13 cellular contexts compared by ENCODE assay signal in genomic region chr13:30375436-30375835, GRCh38. TPM values are rescaled to one million over a fixed set of nuclear protein-coding genes. Genes with fewer than 3 reads are reported as not detected.
DNase-seq lines count a peak whose midpoint lies in the region; ATAC-seq lines count a peak whose summit lies in the region.
"Had no signal": no experiment of that assay in that cellular context is flagged by ENCODE, and none has a peak within 500 bp of the region (broad histone marks: within the 10 kb centered on the region; RNA-seq: fewer than 3 reads in every experiment).

No MANE protein-coding gene starts in this region.

- no peak for ATAC-seq in GM19397 (IDR thresholded peaks at IDR 0.05; ENCODE audit: unreplicated experiment)

- intact Hi-C loops in activated T-helper 1 cell treated with anti-CD3 and anti-CD28 coated beads, Interleukin-12 subunit alpha, Interleukin-12 subunit beta, Interleukin-2, Interleukin-4 antibody, amounts not matched to agents 30 ng/mL and 10 ng/mL and 1 ng/mL, durations not matched to agents 14 hours and 24 hours and 36 hours (cut with micrococcal nuclease), result loop anchor here (1.0 to 10.0 kb wide), 6 partner anchors 199 to 781 kb away; partner anchors contain the start of gene SLC7A1

- peak overlapping the region; percentile 35 for H3K27ac Mint-ChIP-seq in activated T-cell treated with anti-CD3 and anti-CD28 coated beads, Interleukin-2, amount 50 U/mL, for 24 hours
- H3K27ac Mint-ChIP-seq in activated T-helper 1 cell treated with anti-CD3 and anti-CD28 coated beads, Interleukin-12 subunit alpha, Interleukin-12 subunit beta, Interleukin-2, Interleukin-4 antibody, amounts not matched to agents 30 ng/mL and 10 ng/mL and 1 ng/mL, durations not matched to agents 14 hours and 24 hours and 36 hours, result peak overlapping the region; percentile 97

- no peak for DNase-seq in activated T-cell treated with anti-CD3 and anti-CD28 coated beads, Interleukin-2, amount 50 U/mL, for 24 hours
- DNase-seq in activated T-cell treated with anti-CD3 and anti-CD28 coated beads, Interleukin-2, amount 50 U/mL, for 1 hour, result no peak
- DNase-seq in NCI-H1105 (lab: John Stamatoyannopoulos, UW), result peak; percentile 28
- no peak for DNase-seq in activated T-helper 1 cell treated with anti-CD3 and anti-CD28 coated beads, Interleukin-12 subunit alpha, Interleukin-12 subunit beta, Interleukin-2, Interleukin-4 antibody, amounts not matched to agents 30 ng/mL and 10 ng/mL and 1 ng/mL, durations not matched to agents 14 hours and 24 hours and 36 hours (ENCODE audit: low spot score)
- DNase-seq in NCI-H82 (lab: John Stamatoyannopoulos, UW), result no peak
- DNase-seq in stimulated activated CD4-positive, alpha-beta T cell treated with anti-CD3 and anti-CD28 coated beads, Interleukin-1b, Interleukin-23, amount 100 ng/mL, for 48 hours, result no peak
- DNase-seq: central memory CD4-positive, alpha-beta T cell; H7; midbrain; T-helper 9 cell; testis had no signal

- H3K4me3 Mint-ChIP-seq in activated T-cell treated with anti-CD3 and anti-CD28 coated beads, Interleukin-2, amount 50 U/mL, for 24 hours, result peak overlapping the region; percentile 66
- peak overlapping the region; percentile 85 for H3K4me3 Mint-ChIP-seq in activated T-helper 1 cell treated with anti-CD3 and anti-CD28 coated beads, Interleukin-12 subunit alpha, Interleukin-12 subunit beta, Interleukin-2, Interleukin-4 antibody, amounts not matched to agents 30 ng/mL and 10 ng/mL and 1 ng/mL, durations not matched to agents 14 hours and 24 hours and 36 hours

- peaks cover 93% of the 10 kb centered on the region for H3K4me1 Mint-ChIP-seq in activated T-cell treated with anti-CD3 and anti-CD28 coated beads, Interleukin-2, amount 50 U/mL, for 24 hours (ENCODE audit: low read depth)
- peaks cover 93% of the 10 kb centered on the region for H3K4me1 Mint-ChIP-seq in activated T-helper 1 cell treated with anti-CD3 and anti-CD28 coated beads, Interleukin-12 subunit alpha, Interleukin-12 subunit beta, Interleukin-2, Interleukin-4 antibody, amounts not matched to agents 30 ng/mL and 10 ng/mL and 1 ng/mL, durations not matched to agents 14 hours and 24 hours and 36 hours (ENCODE audit: low read depth)

- H3K27me3 Mint-ChIP-seq in activated T-cell treated with anti-CD3 and anti-CD28 coated beads, Interleukin-2, amount 50 U/mL, for 24 hours, result no peaks in the 10 kb centered on the region
- no peaks in the 10 kb centered on the region for H3K27me3 Mint-ChIP-seq in activated T-helper 1 cell treated with anti-CD3 and anti-CD28 coated beads, Interleukin-12 subunit alpha, Interleukin-12 subunit beta, Interleukin-2, Interleukin-4 antibody, amounts not matched to agents 30 ng/mL and 10 ng/mL and 1 ng/mL, durations not matched to agents 14 hours and 24 hours and 36 hours (ENCODE audit: insufficient read depth)

- H3K36me3 Mint-ChIP-seq in activated T-cell treated with anti-CD3 and anti-CD28 coated beads, Interleukin-2, amount 50 U/mL, for 24 hours (ENCODE audit: low read depth), result no peaks in the 10 kb centered on the region
- H3K36me3 Mint-ChIP-seq in activated T-helper 1 cell treated with anti-CD3 and anti-CD28 coated beads, Interleukin-12 subunit alpha, Interleukin-12 subunit beta, Interleukin-2, Interleukin-4 antibody, amounts not matched to agents 30 ng/mL and 10 ng/mL and 1 ng/mL, durations not matched to agents 14 hours and 24 hours and 36 hours (ENCODE audit: low read depth), result peaks cover 14% of the 10 kb centered on the region

- no peaks in the 10 kb centered on the region for H3K27me3 ChIP-seq in thymus (ENCODE audit: control insufficient read depth, insufficient read depth)
- H3K27me3 ChIP-seq: testis had no signal

- peak overlapping the region; percentile 85 for H3K27ac ChIP-seq in thymus (ENCODE audit: low read depth)
- H3K27ac ChIP-seq: testis had no signal

- no peaks in the 10 kb centered on the region for H3K36me3 ChIP-seq in thymus (ENCODE audit: control insufficient read depth, insufficient read depth)

- H3K9me3 Mint-ChIP-seq in activated T-cell treated with anti-CD3 and anti-CD28 coated beads, Interleukin-2, amount 50 U/mL, for 24 hours, result no peaks in the 10 kb centered on the region
- H3K9me3 Mint-ChIP-seq in activated T-helper 1 cell treated with anti-CD3 and anti-CD28 coated beads, Interleukin-12 subunit alpha, Interleukin-12 subunit beta, Interleukin-2, Interleukin-4 antibody, amounts not matched to agents 30 ng/mL and 10 ng/mL and 1 ng/mL, durations not matched to agents 14 hours and 24 hours and 36 hours, result no peaks in the 10 kb centered on the region

- peaks cover 48% of the 10 kb centered on the region for H3K4me1 ChIP-seq in thymus (ENCODE audit: control insufficient read depth, insufficient read depth, low read length)
- H3K4me1 ChIP-seq: testis had no signal

- 41% methylated on average over 11 of the region's 11 CpGs for WGBS in thymus

- no peaks in the 10 kb centered on the region for H3K9me3 ChIP-seq in thymus (ENCODE audit: control insufficient read depth)
- H3K9me3 ChIP-seq: testis had no signal

- H3K4me3 ChIP-seq in thymus (ENCODE audit: low read length), result peak overlapping the region; percentile 50
- H3K4me3 ChIP-seq: testis had no signal

RNA-seq across cellular contexts. Expression of gene UBE2L5, which starts 46.9 kb away (rescaled TPM):
- total RNA-seq in activated T-helper 1 cell treated with anti-CD3 and anti-CD28 coated beads, Interleukin-12 subunit alpha, Interleukin-12 subunit beta, Interleukin-2, Interleukin-4 antibody, amounts not matched to agents 30 ng/mL and 10 ng/mL and 1 ng/mL, durations not matched to agents 14 hours and 24 hours and 36 hours, result not detected in 2 replicates
- polyA plus RNA-seq in thymus, result 0.23 TPM
- total RNA-seq: H7 had no signal
